ENCODE assay signal across 8 cellular contexts in the genomic region with DNA sequence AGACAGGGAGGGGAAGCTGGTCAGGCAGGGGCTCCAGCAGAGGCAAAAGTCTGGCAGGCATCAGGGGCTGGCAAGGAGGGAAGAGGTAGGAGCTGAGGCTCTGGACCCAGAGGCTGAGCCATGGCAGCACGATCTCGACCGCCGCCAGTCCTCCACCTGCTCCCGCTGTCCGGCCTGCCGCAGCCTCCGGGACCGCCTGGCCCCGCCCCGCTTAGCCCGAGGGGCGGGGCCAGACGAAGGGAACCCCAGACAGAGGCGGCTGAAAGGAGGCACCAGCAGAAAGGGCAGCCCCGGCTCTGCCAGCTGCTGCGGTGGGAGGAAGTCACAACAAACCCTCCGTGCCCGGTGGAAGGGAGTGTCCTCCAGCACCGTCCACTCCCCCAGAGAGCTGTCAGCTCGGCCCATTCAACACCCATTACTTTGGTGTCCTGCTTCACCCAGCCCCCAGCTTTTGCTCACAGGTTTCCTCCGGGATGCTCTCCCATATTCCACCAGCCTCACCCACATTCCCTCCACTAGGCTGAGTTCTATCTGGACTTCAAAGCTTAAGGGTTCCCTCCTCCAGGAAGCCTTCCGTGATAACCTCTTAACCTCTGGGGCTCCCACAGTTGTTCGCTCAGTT. TPM values are rescaled to one million over a fixed set of nuclear protein-coding genes. Genes with fewer than 3 reads are reported as not detected.
DNase-seq lines count a peak whose midpoint lies in the region; ATAC-seq, FAIRE-seq and TF ChIP-seq lines count a peak whose summit lies in the region.

A gene with protein sequence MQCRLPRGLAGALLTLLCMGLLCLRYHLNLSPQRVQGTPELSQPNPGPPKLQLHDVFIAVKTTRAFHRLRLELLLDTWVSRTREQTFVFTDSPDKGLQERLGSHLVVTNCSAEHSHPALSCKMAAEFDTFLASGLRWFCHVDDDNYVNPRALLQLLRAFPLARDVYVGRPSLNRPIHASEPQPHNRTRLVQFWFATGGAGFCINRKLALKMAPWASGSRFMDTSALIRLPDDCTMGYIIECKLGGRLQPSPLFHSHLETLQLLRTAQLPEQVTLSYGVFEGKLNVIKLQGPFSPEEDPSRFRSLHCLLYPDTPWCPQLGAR (minus strand): TSS at position 161 of the 622 bp plus-strand sequence. CDS start 207 bp downstream, outside the sequence.

- peak within 1 kb of the TSS; percentile 21 for H3K4ac ChIP-seq in H1 (replicated peaks; ENCODE audit: insufficient read length, low read depth, low read length)

- WGBS in H1 (ENCODE audit: extremely low coverage in 1 of 2, insufficient coverage in 1 of 2, insufficient read length in 1 of 2, insufficient replicate concordance in 2 of 2, low coverage in 1 of 2, low lambda C conversion rate in 2 of 2, missing lambda C conversion rate in 1 of 2), 2 experiments: 10% methylated on average over 22 of the region's 24 CpGs; no CpG with 5 or more reads in 1 of the 2 experiments

- no peak within 1 kb of the TSS for H2BK120ac ChIP-seq in H1 (replicated peaks; ENCODE audit: low read depth, low read length)

- no peaks in the 10 kb centered on the region for H3K79me2 ChIP-seq in H1 (ENCODE audit: control insufficient read depth in 1 of 2, insufficient read depth in 2 of 2, low read length in 2 of 2)

- in situ Hi-C loops in GM13976 (cut with MboI; ENCODE audit: low sequenced_read_pairs, unreplicated experiment): no loop called here

- no peaks in the 10 kb centered on the region for H4K20me1 ChIP-seq in H1 (replicated peaks in 1 of 2; ENCODE audit: control insufficient read depth in 1 of 2, insufficient read depth in 2 of 2, low read length in 2 of 2)

- CTCF ChIA-PET in H1 (lab: Charles Lee; ENCODE audit: partially characterized antibody): interaction anchor here (0.7 to 21.5 kb wide), 16 partner anchors 10 to 227 kb away, joined by 3 to 312 read pairs (median 4); no protein-coding TSS in a partner anchor

- H3K14ac ChIP-seq in H1 (ENCODE audit: insufficient read length): no peak within 1 kb of the TSS

- peak within 1 kb of the TSS; percentile 7; the same call in 1 of the 2 replicates for H3K18ac ChIP-seq in H1 (ENCODE audit: extremely low read depth, low read length)

- TF ChIP-seq RAD21 in H1 (IDR thresholded peaks at IDR 0.05 in 1 of 2, conservative IDR thresholded peaks at IDR 0.05 in 1 of 2; ENCODE audit: low read depth in 2 of 2, low read length in 2 of 2): no peak

- H3K23ac ChIP-seq in H1 (ENCODE audit: insufficient read length): no peak within 1 kb of the TSS

- H4K5ac ChIP-seq in H1 (ENCODE audit: insufficient read length, low read depth, low read length): no peak within 1 kb of the TSS

- H3K79me1 ChIP-seq in H1 (ENCODE audit: low read depth, low read length): no peaks in the 10 kb centered on the region

- peak within 1 kb of the TSS; percentile 51 to 67 for H3K4me2 ChIP-seq in H1 (ENCODE audit: insufficient read depth in 1 of 2, low read depth in 2 of 2, low read length in 2 of 2)

- TF ChIP-seq POLR2A in H1 (IDR thresholded peaks at IDR 0.05; ENCODE audit: control extremely low read depth in 1 of 2, low read depth in 2 of 2, low read length in 2 of 2): no peak

- H3K4me3 ChIP-seq in H1 (ENCODE audit: extremely low read depth in 1 of 4, insufficient read depth in 2 of 4, low read depth in 3 of 4, low read length in 4 of 4): peak within 1 kb of the TSS in 2 of 4 experiments; percentile 23 to 40; a peak in 3 of 8 replicates

- peak within 1 kb of the TSS; percentile 48; the same call in 1 of the 2 replicates for H2BK20ac ChIP-seq in H1 (ENCODE audit: low read length)

- H3K9ac ChIP-seq in H1 (replicated peaks in 1 of 4; ENCODE audit: extremely low read depth in 1 of 4, low read depth in 3 of 4, low read length in 3 of 4): no peak within 1 kb of the TSS

- no peak for FAIRE-seq in H1 (lab: Jason Lieb, UNC)

- TF ChIP-seq CTCF in GM13976 (IDR thresholded peaks at IDR 0.05; ENCODE audit: borderline replicate concordance, control extremely low read depth, extremely low read depth, insufficient read depth, missing control alignments) (no peak), H1 (IDR thresholded peaks at IDR 0.05; ENCODE audit: control extremely low read depth in 1 of 3, insufficient read depth in 1 of 3, low read depth in 1 of 3, low read length in 3 of 3) (peak in 1 of 3 experiments; percentile 32; a peak in 1 of 4 replicates)

- DNase-seq in GM13976 (ENCODE audit: low spot score) (peak; percentile 96), NCI-H748 (lab: John Stamatoyannopoulos, UW; ENCODE audit: unreplicated experiment) (peak; percentile 70), H1 (ENCODE audit: low read depth in 1 of 2, low spot score in 2 of 2) (peak in 1 of 2 experiments; percentile 83), midbrain (lab: John Stamatoyannopoulos, UW) (peak; percentile 26)
- peak; percentile 89 for DNase-seq in activated CD8-positive, alpha-beta memory T cell treated with anti-CD3 and anti-CD28 coated beads for 24 hours
- DNase-seq in stimulated activated CD8-positive, alpha-beta memory T cell treated with anti-CD3 and anti-CD28 coated beads, Interleukin-4, amount 100 ng/mL, for 1 hour (ENCODE audit: low read depth in 2 of 2, low spot score in 1 of 2): peak; percentile 41 to 47

- H3K4me1 ChIP-seq in H1 (replicated peaks in 1 of 4; ENCODE audit: control insufficient read depth in 3 of 4, insufficient read depth in 4 of 4, low read length in 3 of 4): peaks cover 0 to 32% (median 21%) of the 10 kb centered on the region in 4 experiments; a peak in 6 of 7 replicates

- H4K91ac ChIP-seq in H1 (replicated peaks; ENCODE audit: insufficient read length, low read length): peak within 1 kb of the TSS; percentile 92

- H2BK15ac ChIP-seq in H1 (ENCODE audit: low read length): peak within 1 kb of the TSS; percentile 3; the same call in 1 of the 2 replicates

- no peak within 1 kb of the TSS for H3K56ac ChIP-seq in H1 (replicated peaks; ENCODE audit: insufficient read length, low read depth, low read length)

- no peaks in the 10 kb centered on the region for H3K9me3 ChIP-seq in H1 (ENCODE audit: insufficient read depth in 2 of 2, low read depth in 1 of 2, low read length in 1 of 2)

- no peaks in the 10 kb centered on the region for H3K36me3 ChIP-seq in H1 (ENCODE audit: control insufficient read depth in 2 of 4, insufficient read depth in 4 of 4, low read length in 3 of 4)

- ATAC-seq in HG02759 (IDR thresholded peaks at IDR 0.05; ENCODE audit: unreplicated experiment) (peak; percentile 68), HG03565 (IDR thresholded peaks at IDR 0.05; ENCODE audit: unreplicated experiment) (no peak)

- POLR2A ChIA-PET in H1 (lab: Charles Lee; ENCODE audit: partially characterized antibody): interaction anchor here (0.8 to 2.4 kb wide), 5 partner anchors 11 to 227 kb away, joined by 3 to 6 read pairs (median 4); no protein-coding TSS in a partner anchor

- H3K23me2 ChIP-seq in H1 (ENCODE audit: low read depth, low read length): no peaks in the 10 kb centered on the region

- H2BK5ac ChIP-seq in H1 (ENCODE audit: low read depth, low read length): peak within 1 kb of the TSS; percentile 44

- peak within 1 kb of the TSS; percentile 98; the same call in 1 of the 2 replicates for H2AK5ac ChIP-seq in H1 (ENCODE audit: low read depth, low read length)

- peak within 1 kb of the TSS; percentile 82 for H4K8ac ChIP-seq in H1 (ENCODE audit: extremely low read depth, insufficient read depth, low read length)

- H3K27ac ChIP-seq in H1 (ENCODE audit: low read depth, low read length): no peak within 1 kb of the TSS

- H3K27me3 ChIP-seq in H1 (replicated peaks in 1 of 4; ENCODE audit: control insufficient read depth in 3 of 4, extremely low read depth in 1 of 4, insufficient read depth in 3 of 4, low read length in 3 of 4): peaks cover 0 to 4% (median 0%) of the 10 kb centered on the region in 4 experiments; a peak in 1 of 7 replicates

- TF ChIP-seq EP300 in H1 (IDR thresholded peaks at IDR 0.05; ENCODE audit: borderline replicate concordance in 1 of 2, low read depth in 2 of 2, low read length in 2 of 2): no peak

- no peak within 1 kb of the TSS for H2AFZ ChIP-seq in H1 (ENCODE audit: low read length)

- H2BK12ac ChIP-seq in H1 (ENCODE audit: low read depth, low read length): peak within 1 kb of the TSS; percentile 84; the same call in 1 of the 2 replicates

TF ChIP-seq in H1, 55 proteins besides CTCF, POLR2A, EP300 and RAD21 (continues in another document):
- TF ChIP-seq, protein P1, sequence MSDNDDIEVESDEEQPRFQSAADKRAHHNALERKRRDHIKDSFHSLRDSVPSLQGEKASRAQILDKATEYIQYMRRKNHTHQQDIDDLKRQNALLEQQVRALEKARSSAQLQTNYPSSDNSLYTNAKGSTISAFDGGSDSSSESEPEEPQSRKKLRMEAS (IDR thresholded peaks at IDR 0.05): peak; percentile 52; the same call in 1 of the 2 replicates
- TF ChIP-seq KDM4A (IDR thresholded peaks at IDR 0.05; ENCODE audit: low read depth, low read length, severe bottlenecking) (peak; percentile 41), SIN3A (conservative IDR thresholded peaks at IDR 0.05 in 1 of 2, IDR thresholded peaks at IDR 0.05 in 1 of 2; ENCODE audit: low read depth in 1 of 2, low read length in 2 of 2) (0 out of 4 replicates have a peak, but pooled peaks of 1 of the 2 experiments have one; percentile 40), SP1 (IDR thresholded peaks at IDR 0.05; ENCODE audit: low read depth, low read length) (0 out of 2 replicates have a peak, but pooled peaks have one; percentile 26), TEAD4 (IDR thresholded peaks at IDR 0.05; ENCODE audit: low read depth, low read length) (peak; percentile 83), CHD2 (IDR thresholded peaks at IDR 0.05; ENCODE audit: low read length) (no peak)
- TF ChIP-seq, protein P2, sequence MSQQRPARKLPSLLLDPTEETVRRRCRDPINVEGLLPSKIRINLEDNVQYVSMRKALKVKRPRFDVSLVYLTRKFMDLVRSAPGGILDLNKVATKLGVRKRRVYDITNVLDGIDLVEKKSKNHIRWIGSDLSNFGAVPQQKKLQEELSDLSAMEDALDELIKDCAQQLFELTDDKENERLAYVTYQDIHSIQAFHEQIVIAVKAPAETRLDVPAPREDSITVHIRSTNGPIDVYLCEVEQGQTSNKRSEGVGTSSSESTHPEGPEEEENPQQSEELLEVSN (IDR thresholded peaks at IDR 0.05): peak; percentile 12; the same call in 1 of the 2 replicates

RNA-seq across cellular contexts. Expression of the gene that starts here (rescaled TPM):
- total RNA-seq in H1 (2021; fragmentation: NEBNext Ultra II Directional; extraction: Animal tissue kit (Norgen Biotek cat#: 25700)): 1.7 and 1.8 TPM in 2 replicates
- 5.5 and 8.0 TPM in 2 replicates for polyA plus RNA-seq in H1 (2011; rRNA removed)
- 5.4 TPM for polyA plus RNA-seq in H1 (2011; cell fraction: cytosol; rRNA removed)
- polyA plus RNA-seq in H1 (2011; cell fraction: nucleus; rRNA removed): 11.5 TPM
- 1.7 to 3.1 TPM (median 2.6 TPM) in 4 replicates for polyA plus RNA-seq in H1 (2012, experiment 1 of 2)
- 1.5 TPM for polyA plus RNA-seq in H1 (2012, experiment 2 of 2)
- polyA plus RNA-seq in H1 (2013, experiment 1 of 2): 2.4 TPM
- 2.8 TPM for polyA plus RNA-seq in H1 (2013, experiment 2 of 2)
- polyA minus RNA-seq in H1 (2011; rRNA and poly(A)+ RNA removed): 1.3 and 1.6 TPM in 2 replicates
- 6.8 TPM for polyA minus RNA-seq in H1 (2011; cell fraction: cytosol; rRNA and poly(A)+ RNA removed)
- polyA minus RNA-seq in H1 (2011; cell fraction: nucleus; rRNA and poly(A)+ RNA removed): 4.9 TPM
